1 cellular context compared by ENCODE assay signal in genomic region chr2:104078431-104079157, GRCh38.
TF ChIP-seq lines count a peak whose summit lies in the region.

No MANE protein-coding gene starts in this region.

TF ChIP-seq in GM23338, 12 proteins besides CTCF, POLR2A, EP300 and RAD21 (continued from another document):
- no peak for TF ChIP-seq ZNF462 (CRISPR knock-in tag; IDR thresholded peaks at IDR 0.05)
- no peak for TF ChIP-seq EZH2phosphoT487 (IDR thresholded peaks at IDR 0.05; ENCODE audit: unreplicated experiment)
- no peak for TF ChIP-seq REST (IDR thresholded peaks at IDR 0.05; ENCODE audit: unreplicated experiment)
- no peak for TF ChIP-seq CREB1 (CRISPR knock-in tag; IDR thresholded peaks at IDR 0.05; ENCODE audit: low read depth)
- TF ChIP-seq STAT1 (IDR thresholded peaks at IDR 0.05; ENCODE audit: unreplicated experiment) = no peak
- no peak for TF ChIP-seq NANOG (IDR thresholded peaks at IDR 0.05; ENCODE audit: borderline replicate concordance)
